11 cellular contexts compared by ENCODE assay signal in genomic region chr5:67537439-67538342, GRCh38.
A peak's percentile ranks its signal among the peaks of the same experiment; 100 is the strongest.
DNase-seq lines count a peak whose midpoint lies in the region; ATAC-seq and TF ChIP-seq lines count a peak whose summit lies in the region.
"Had no signal": no experiment of that assay in that cellular context is flagged by ENCODE, and none has a peak within 500 bp of the region (broad histone marks: within the 10 kb centered on the region; RNA-seq: fewer than 3 reads in every experiment).

No MANE protein-coding gene starts in this region.

- no peak overlapping the region for H2AFZ ChIP-seq in H9 (ENCODE audit: low read length)

- no peak overlapping the region for H3K4me2 ChIP-seq in H9 (ENCODE audit: insufficient read depth, insufficient read length, low read length)

- H4K5ac ChIP-seq in H9 (ENCODE audit: insufficient read length, low read depth, low read length): no peak overlapping the region

- WGBS in H9 (ENCODE audit: extremely low coverage, insufficient read length, low lambda C conversion rate): no CpG with 5 or more reads among the region's 6 CpGs

- no peak overlapping the region for H3K14ac ChIP-seq in H9 (ENCODE audit: insufficient read depth, low read length)

- H3K9me3 ChIP-seq in CD4-positive, CD25-positive, alpha-beta regulatory T cell (ENCODE audit: control insufficient read depth in 2 of 2, low read length in 2 of 2): no peaks in the 10 kb centered on the region
- H3K9me3 ChIP-seq in gastrocnemius medialis (no peaks in the 10 kb centered on the region), WERI-Rb-1 (ENCODE audit: severe bottlenecking) (no peaks in the 10 kb centered on the region), H9 (ENCODE audit: control insufficient read depth, low read depth, low read length) (no peaks in the 10 kb centered on the region)

- no peaks in the 10 kb centered on the region for H3K27me3 Mint-ChIP-seq in CD4-positive, CD25-positive, alpha-beta regulatory T cell
- H3K27me3 Mint-ChIP-seq in H9 (ENCODE audit: low read depth): no peaks in the 10 kb centered on the region

- H4K91ac ChIP-seq in H9 (ENCODE audit: insufficient read length, low read depth, low read length): no peak overlapping the region

- no peak overlapping the region for H2BK12ac ChIP-seq in H9 (ENCODE audit: insufficient read length, low read depth, low read length)

- H4K8ac ChIP-seq in H9 (replicated peaks; ENCODE audit: insufficient read length, low read depth, low read length): no peak overlapping the region

- no peaks in the 10 kb centered on the region for H3K36me3 ChIP-seq in CD4-positive, CD25-positive, alpha-beta regulatory T cell (ENCODE audit: control insufficient read depth, insufficient read depth, low read length)
- H3K36me3 ChIP-seq in gastrocnemius medialis (no peaks in the 10 kb centered on the region), WERI-Rb-1 (no peaks in the 10 kb centered on the region)

- H3K9me3 Mint-ChIP-seq in CD4-positive, CD25-positive, alpha-beta regulatory T cell: peaks cover 0 to 2% (median 0%) of the 10 kb centered on the region in 7 donors
- no peaks in the 10 kb centered on the region for H3K9me3 Mint-ChIP-seq in H9
- H3K9me3 Mint-ChIP-seq: natural killer cell, WTC11 had no signal

- H3K4me3 ChIP-seq in CD4-positive, CD25-positive, alpha-beta regulatory T cell (ENCODE audit: low read depth, low read length): peak overlapping the region; percentile 70
- H3K4me3 ChIP-seq in foreskin fibroblast (ENCODE audit: low read depth in 1 of 2, low read length in 2 of 2) (peak overlapping the region; percentile 28 to 50), gastrocnemius medialis (peak overlapping the region in 2 of 4 donors; percentile 19 to 47), WERI-Rb-1 (ENCODE audit: low read depth, low read length) (no peak overlapping the region)
- H3K4me3 ChIP-seq: K562 had no signal

- H3K23ac ChIP-seq in H9 (ENCODE audit: insufficient read length, low read depth, low read length): no peak overlapping the region

- no peaks in the 10 kb centered on the region for H3K36me3 Mint-ChIP-seq in CD4-positive, CD25-positive, alpha-beta regulatory T cell
- no peaks in the 10 kb centered on the region for H3K36me3 Mint-ChIP-seq in H9 (ENCODE audit: insufficient read depth in 1 of 3, low read depth in 3 of 3)
- H3K36me3 Mint-ChIP-seq: natural killer cell, WTC11 had no signal

- H3K27ac Mint-ChIP-seq in CD4-positive, CD25-positive, alpha-beta regulatory T cell: no peak overlapping the region
- H3K27ac Mint-ChIP-seq in H9: no peak overlapping the region
- H3K27ac Mint-ChIP-seq: natural killer cell, WTC11 had no signal

- no peak for TF ChIP-seq POLR2A in gastrocnemius medialis (IDR thresholded peaks at IDR 0.05)

- no peaks in the 10 kb centered on the region for H3K27me3 ChIP-seq in CD4-positive, CD25-positive, alpha-beta regulatory T cell (ENCODE audit: control insufficient read depth, insufficient read depth, low read length)
- H3K27me3 ChIP-seq in gastrocnemius medialis (no peaks in the 10 kb centered on the region), WERI-Rb-1 (ENCODE audit: insufficient read depth, low read depth, severe bottlenecking) (no peaks in the 10 kb centered on the region), H9 (ENCODE audit: insufficient read depth, low read length) (no peaks in the 10 kb centered on the region)

- H2BK5ac ChIP-seq in H9 (ENCODE audit: insufficient read length, low read length): no peak overlapping the region

- H3K9ac ChIP-seq in H9 (ENCODE audit: extremely low read depth, insufficient read length, low read length): no peak overlapping the region

- no peak overlapping the region for H2BK20ac ChIP-seq in H9 (ENCODE audit: low read depth, low read length, poor library complexity, severe bottlenecking)

- H2BK120ac ChIP-seq in H9 (ENCODE audit: low read depth, low read length, poor library complexity, severe bottlenecking): no peak overlapping the region

- ATAC-seq in CD4-positive, CD25-positive, alpha-beta regulatory T cell (ENCODE audit: low read depth in 2 of 2): no peak
- ATAC-seq in gastrocnemius medialis (peak; percentile 14 to 54), HG03175 (IDR thresholded peaks at IDR 0.05; ENCODE audit: unreplicated experiment) (no peak)
- ATAC-seq: K562, WTC11 had no signal

- H3K56ac ChIP-seq in H9 (ENCODE audit: insufficient read length, low read depth, low read length): no peak overlapping the region

- TF ChIP-seq CTCF in foreskin fibroblast (IDR thresholded peaks at IDR 0.05; ENCODE audit: low read depth, low read length): no peak
- TF ChIP-seq CTCF in gastrocnemius medialis (IDR thresholded peaks at IDR 0.05 in 4 of 5, conservative IDR thresholded peaks at IDR 0.05 in 1 of 5): no peak
- no peak for TF ChIP-seq CTCF in WERI-Rb-1 (IDR thresholded peaks at IDR 0.05; ENCODE audit: low read depth, low read length)
- TF ChIP-seq CTCF in H9 (conservative IDR thresholded peaks at IDR 0.05): no peak

- in situ Hi-C loops in gastrocnemius medialis (cut with MboI; ENCODE audit: low sequenced_read_pairs in 4 of 4): no loop called here

- no peak overlapping the region for H3K27ac ChIP-seq in CD4-positive, CD25-positive, alpha-beta regulatory T cell (ENCODE audit: insufficient read depth, low read length, poor library complexity, severe bottlenecking)
- H3K27ac ChIP-seq in gastrocnemius medialis (peak overlapping the region; percentile 66 to 87 (median 72)), WERI-Rb-1 (no peak overlapping the region), H9 (ENCODE audit: insufficient read length, low read depth, low read length) (no peak overlapping the region)

- H3K4me1 Mint-ChIP-seq in CD4-positive, CD25-positive, alpha-beta regulatory T cell: peaks cover 0 to 3% (median 0%) of the 10 kb centered on the region in 4 donors
- peaks cover 0 to 3% of the 10 kb centered on the region in 2 experiments; a peak in 1 of 4 replicates for H3K4me1 Mint-ChIP-seq in H9
- H3K4me1 Mint-ChIP-seq: natural killer cell had no signal

- H2AK5ac ChIP-seq in H9 (ENCODE audit: insufficient read length, low read length): no peak overlapping the region

- H3K4me1 ChIP-seq in CD4-positive, CD25-positive, alpha-beta regulatory T cell (ENCODE audit: control insufficient read depth, insufficient read depth, low read length, poor library complexity, severe bottlenecking): no peaks in the 10 kb centered on the region
- H3K4me1 ChIP-seq in gastrocnemius medialis (peaks cover 12 to 24% of the 10 kb centered on the region in 2 donors), H9 (ENCODE audit: insufficient read depth, low read length) (no peaks in the 10 kb centered on the region)

- intact Hi-C loops in gastrocnemius medialis (cut with DNase I; ENCODE audit: low total_unique reads): no loop called here

- no peak overlapping the region for H3K18ac ChIP-seq in H9 (ENCODE audit: insufficient read length, low read depth, low read length)

- H3K23me2 ChIP-seq in H9 (ENCODE audit: insufficient read length, low read depth, low read length, poor library complexity, severe bottlenecking): no peaks in the 10 kb centered on the region

- DNase-seq in CD4-positive, CD25-positive, alpha-beta regulatory T cell: peak in 1 of 3 donors; percentile 24
- peak; percentile 69 for DNase-seq in OCI-M1 (lab: John Stamatoyannopoulos, UW)
- peak in 1 of 2 donors; percentile 44 for DNase-seq in foreskin fibroblast
- no peak for DNase-seq in gastrocnemius medialis
- DNase-seq in DMS 273 (lab: John Stamatoyannopoulos, UW; ENCODE audit: unreplicated experiment): no peak
- DNase-seq in WERI-Rb-1: no peak
- no peak for DNase-seq in H9
- DNase-seq: natural killer cell had no signal

- no peak overlapping the region for H3K4ac ChIP-seq in H9 (ENCODE audit: low read depth, low read length)

- H2BK15ac ChIP-seq in H9 (ENCODE audit: low read depth, low read length): no peak overlapping the region

- H3K79me1 ChIP-seq in H9 (ENCODE audit: insufficient read depth, low read depth, low read length, poor library complexity, severe bottlenecking): no peaks in the 10 kb centered on the region

- H3K79me2 ChIP-seq in H9 (ENCODE audit: insufficient read depth, low read length): no peaks in the 10 kb centered on the region

- no peak overlapping the region for H3K4me3 Mint-ChIP-seq in CD4-positive, CD25-positive, alpha-beta regulatory T cell
- H3K4me3 Mint-ChIP-seq in H9: no peak overlapping the region
- H3K4me3 Mint-ChIP-seq: natural killer cell, WTC11 had no signal

- H4K20me1 ChIP-seq in H9 (ENCODE audit: control insufficient read depth, insufficient read depth, insufficient read length): no peaks in the 10 kb centered on the region

- H3T11ph ChIP-seq in H9 (ENCODE audit: low read length): no peak overlapping the region

Comparison
In these comparisons a context has a peak if more than half of its experiments do, and no peak if none do; other contexts are left out.
1. ATAC-seq: peak in gastrocnemius medialis (2 of 2); none in CD4-positive, CD25-positive, alpha-beta regulatory T cell (0 of 2) and HG03175 (single experiment).
2. H3K27ac ChIP-seq: peak in gastrocnemius medialis (4 of 4); none in CD4-positive, CD25-positive, alpha-beta regulatory T cell (single experiment), WERI-Rb-1 (single experiment) and H9 (single experiment).